In genomic region chr1:239056940-239057339, GRCh38 we compare ENCODE assay signal across 23 cellular contexts.
"Had no signal": no experiment of that assay in that cellular context is flagged by ENCODE, and none has a peak within 500 bp of the region (broad histone marks: within the 10 kb centered on the region; RNA-seq: fewer than 3 reads in every experiment).

No MANE protein-coding gene starts in this region.

- H3K4me1 ChIP-seq: colonic mucosa, gastroesophageal sphincter, left ventricle myocardium inferior, lower lobe of right lung, parathyroid adenoma, psoas muscle, suprapubic skin, tibial artery, upper lobe of left lung had no signal

- H3K9me3 ChIP-seq: colonic mucosa, lower lobe of right lung, psoas muscle, suprapubic skin, tibial artery had no signal

- H3K27me3 Mint-ChIP-seq: memory B cell; natural killer cell treated with Interleukin-12 subunit alpha and Interleukin-12 subunit beta and Interleukin-15 and Interleukin-18, amount 100 ng/mL, for 72 hours; stimulated activated naive B cell treated with anti-CD40 and anti-IgM and Interleukin-4, amounts not matched to agents 10 μg/mL and 1 μg/mL and 100 μg/mL, for 72 hours had no signal

- H3K27ac ChIP-seq: colonic mucosa, gastroesophageal sphincter, left ventricle myocardium inferior, lower lobe of right lung, parathyroid adenoma, psoas muscle, suprapubic skin, tibial artery, upper lobe of left lung had no signal

- H3K4me3 Mint-ChIP-seq: memory B cell; natural killer cell treated with Interleukin-12 subunit alpha and Interleukin-12 subunit beta and Interleukin-15 and Interleukin-18, amount 100 ng/mL, for 72 hours; stimulated activated naive B cell treated with anti-CD40 and anti-IgM and Interleukin-4, amounts not matched to agents 10 μg/mL and 1 μg/mL and 100 μg/mL, for 72 hours had no signal

- H3K27ac Mint-ChIP-seq: memory B cell; natural killer cell treated with Interleukin-12 subunit alpha and Interleukin-12 subunit beta and Interleukin-15 and Interleukin-18, amount 100 ng/mL, for 72 hours; stimulated activated naive B cell treated with anti-CD40 and anti-IgM and Interleukin-4, amounts not matched to agents 10 μg/mL and 1 μg/mL and 100 μg/mL, for 72 hours had no signal

- H3K36me3 Mint-ChIP-seq: memory B cell; stimulated activated naive B cell treated with anti-CD40 and anti-IgM and Interleukin-4, amounts not matched to agents 10 μg/mL and 1 μg/mL and 100 μg/mL, for 72 hours had no signal

- DNase-seq: cerebellar nuclear complex; colonic mucosa; dermis blood vessel endothelial cell; effector CD4-positive, alpha-beta T cell; glutamatergic neuron; left cardiac atrium; left ventricle myocardium inferior; lower lobe of right lung; midbrain; psoas muscle; retina; stimulated activated CD4-positive, alpha-beta T cell treated with anti-CD3 and anti-CD28 coated beads, Interleukin-2, amount 100 ng/mL, for 24 hours; stimulated activated CD4-positive, alpha-beta T cell treated with anti-CD3 and anti-CD28 coated beads, Interleukin-4, amount 100 ng/mL, for 4 hours; stimulated activated naive B cell treated with anti-CD40 and anti-IgM and Interleukin-4, amounts not matched to agents 10 μg/mL and 1 μg/mL and 100 μg/mL, for 72 hours; tibial artery; upper lobe of left lung had no signal

- ATAC-seq: esophagus mucosa; gastroesophageal sphincter; left cardiac atrium; lower lobe of right lung; natural killer cell treated with Interleukin-12 subunit alpha and Interleukin-12 subunit beta and Interleukin-15 and Interleukin-18, amount 100 ng/mL, for 72 hours; psoas muscle; sciatic nerve; stimulated activated naive B cell treated with anti-CD40 and anti-IgM and Interleukin-4, amounts not matched to agents 10 μg/mL and 1 μg/mL and 100 μg/mL, for 72 hours had no signal

- H3K4me3 ChIP-seq: colonic mucosa, gastroesophageal sphincter, left ventricle myocardium inferior, lower lobe of right lung, psoas muscle, suprapubic skin, tibial artery, upper lobe of left lung had no signal

- H3K9ac ChIP-seq: parathyroid adenoma had no signal

- H3K36me3 ChIP-seq: colonic mucosa, gastroesophageal sphincter, left ventricle myocardium inferior, lower lobe of right lung, suprapubic skin, tibial artery, upper lobe of left lung had no signal

- H3K27me3 ChIP-seq: colonic mucosa, gastroesophageal sphincter, suprapubic skin, tibial artery, upper lobe of left lung had no signal

- H3K4me1 Mint-ChIP-seq: memory B cell; stimulated activated naive B cell treated with anti-CD40 and anti-IgM and Interleukin-4, amounts not matched to agents 10 μg/mL and 1 μg/mL and 100 μg/mL, for 72 hours had no signal
